Comparison of ENCODE assay signal across 32 cellular contexts in the genomic region with DNA sequence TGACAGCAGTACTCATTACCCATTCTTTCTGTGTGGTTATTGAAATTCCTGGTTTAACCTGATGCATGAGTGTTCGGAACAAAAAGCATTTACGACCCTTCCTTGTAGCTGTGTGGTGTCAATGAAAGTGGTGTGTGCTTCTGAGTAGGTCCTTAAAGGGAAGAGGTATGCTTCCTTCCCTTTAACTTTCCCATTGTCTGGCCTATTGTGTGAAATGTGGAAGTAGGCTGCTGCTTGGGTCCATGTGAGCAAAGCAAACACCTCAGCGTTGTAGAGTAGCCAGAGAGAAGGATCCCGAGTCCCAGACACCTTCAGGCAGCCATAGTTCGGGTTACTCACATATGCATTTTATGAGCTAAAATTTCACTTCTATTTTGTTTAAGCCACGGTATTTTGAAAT.
"Had no signal": no experiment of that assay in that cellular context is flagged by ENCODE, and none has a peak within 500 bp of the region (broad histone marks: within the 10 kb centered on the region; RNA-seq: fewer than 3 reads in every experiment).

No MANE protein-coding gene starts in this region.

- ATAC-seq: activated CD4-positive, alpha-beta T cell treated with anti-CD3 and anti-CD28 coated beads for 36 hours; activated CD4-positive, CD25-positive, alpha-beta regulatory T cell treated with anti-CD3 and anti-CD28 coated beads, Interleukin-2, amount 50 U/mL, for 24 hours; activated naive CD4-positive, alpha-beta T cell treated with anti-CD3 and anti-CD28 coated beads, Interleukin-2, amount 50 U/mL, for 72 hours; activated T-cell treated with anti-CD3 and anti-CD28 coated beads, Interleukin-2, amount 50 U/mL, for 72 hours; gastroesophageal sphincter; heart right ventricle had no signal

- DNase-seq: activated B cell treated with CpG ODN at 0.5 μM for 24 hours; activated CD4-positive, alpha-beta memory T cell treated with anti-CD3 and anti-CD28 coated beads, Interleukin-2, amount 10 ng/mL, durations not matched to agents 7 days and 5 days; activated CD4-positive, alpha-beta T cell treated with anti-CD3 and anti-CD28 coated beads for 36 hours; activated CD4-positive, alpha-beta T cell treated with anti-CD3 and anti-CD28 coated beads, Interleukin-2, amount 10 ng/mL, durations not matched to agents 7 days and 5 days; activated CD4-positive, alpha-beta T cell treated with anti-CD3 and anti-CD28 coated beads, Interleukin-2, amount 50 U/mL, for 4 hours; activated CD8-positive, alpha-beta memory T cell treated with anti-CD3 and anti-CD28 coated beads, Interleukin-2, amount 50 U/mL, for 48 hours; activated gamma-delta T cell; activated naive CD4-positive, alpha-beta T cell; activated naive CD4-positive, alpha-beta T cell treated with anti-CD3 and anti-CD28 coated beads, Interleukin-2, amount 10 ng/mL, durations not matched to agents 7 days and 5 days; activated naive CD8-positive, alpha-beta T cell treated with anti-CD3 and anti-CD28 coated beads, Interleukin-2, amount 10 ng/mL, durations not matched to agents 7 days and 5 days; activated T-cell treated with anti-CD3 and anti-CD28 coated beads for 4 hours; activated T-cell treated with anti-CD3 and anti-CD28 coated beads, Interleukin-2, amount 50 U/mL, for 24 hours; activated T-cell treated with anti-CD3 and anti-CD28 coated beads, Interleukin-2, amount 50 U/mL, for 72 hours; central memory CD4-positive, alpha-beta T cell; cerebellar nuclear complex; colonic mucosa; effector CD8-positive, alpha-beta T cell; esophagus squamous epithelium; foreskin melanocyte; heart right ventricle; T-helper 2 cell had no signal

- H3K4me1 ChIP-seq: ascending aorta, breast epithelium, colonic mucosa, esophagus squamous epithelium, gastroesophageal sphincter, heart right ventricle had no signal

- H3K36me3 ChIP-seq: ascending aorta, breast epithelium, cardiac muscle cell, colonic mucosa, esophagus squamous epithelium, gastroesophageal sphincter had no signal

- FAIRE-seq: endometrium, endothelial cell of umbilical vein, TTC549 had no signal

- H3K27ac ChIP-seq: ascending aorta, breast epithelium, cardiac muscle cell, colonic mucosa, epithelial cell of prostate, esophagus squamous epithelium, gastroesophageal sphincter, heart right ventricle, VCaP had no signal

- H3K4me3 ChIP-seq: ascending aorta, breast epithelium, cardiac muscle cell, colonic mucosa, esophagus squamous epithelium, gastroesophageal sphincter, heart right ventricle had no signal

- H3K27me3 ChIP-seq: ascending aorta, breast epithelium, cardiac muscle cell, colonic mucosa, esophagus squamous epithelium, gastroesophageal sphincter, heart right ventricle had no signal

- H3K9me3 ChIP-seq: ascending aorta, breast epithelium, colonic mucosa, esophagus squamous epithelium, gastroesophageal sphincter, heart right ventricle had no signal
